In genomic region chr18:54777118-54777791, GRCh38 we compare ENCODE assay signal across 16 cellular contexts. TPM values are rescaled to one million over a fixed set of nuclear protein-coding genes. Genes with fewer than 3 reads are reported as not detected.
DNase-seq lines count a peak whose midpoint lies in the region; ATAC-seq, FAIRE-seq and TF ChIP-seq lines count a peak whose summit lies in the region.
"Had no signal": no experiment of that assay in that cellular context is flagged by ENCODE, and none has a peak within 500 bp of the region (broad histone marks: within the 10 kb centered on the region; RNA-seq: fewer than 3 reads in every experiment).

No MANE protein-coding gene starts in this region.

- H2BK5ac ChIP-seq in mesenchymal stem cell (ENCODE audit: low read depth, low read length, poor library complexity, severe bottlenecking), result no peak overlapping the region

- H3K27me3 ChIP-seq in GM23338 (ENCODE audit: insufficient read depth) (no peaks in the 10 kb centered on the region), PC-3 (ENCODE audit: low read length) (no peaks in the 10 kb centered on the region), mesenchymal stem cell (ENCODE audit: control insufficient read depth in 1 of 2, insufficient read depth in 1 of 2, low read length in 2 of 2) (no peaks in the 10 kb centered on the region)
- H3K27me3 ChIP-seq: suprapubic skin had no signal

- H3K9ac ChIP-seq in PC-3 (ENCODE audit: low read length) (peak overlapping the region; percentile 80), mesenchymal stem cell (ENCODE audit: low read length) (peak overlapping the region; percentile 91)

- H3K27ac ChIP-seq in GM23338 (ENCODE audit: low read depth) (no peak overlapping the region), PC-3 (ENCODE audit: low read length) (peak overlapping the region; percentile 98), mesenchymal stem cell (ENCODE audit: low read length, poor library complexity, severe bottlenecking) (peak overlapping the region; percentile 78)
- H3K27ac ChIP-seq: SK-N-MC had no signal

- no peak overlapping the region for H3K4me3 Mint-ChIP-seq in GM23338
- H3K4me3 Mint-ChIP-seq: activated CD4-positive, alpha-beta T cell treated with anti-CD3 and anti-CD28 coated beads for 36 hours; neural crest cell had no signal

- FAIRE-seq in GM18507 (lab: Jason Lieb, UNC), result peak; percentile 31
- FAIRE-seq: K562 had no signal

- CTCF ChIA-PET in PC-3 (lab: Charles Lee), result no interaction called here

- no peak overlapping the region for H3K23ac ChIP-seq in mesenchymal stem cell (ENCODE audit: low read length in 2 of 2)

- no peaks in the 10 kb centered on the region for H3K79me1 ChIP-seq in mesenchymal stem cell (replicated peaks; ENCODE audit: low read length, poor library complexity, severe bottlenecking)

- intact Hi-C loops in PC-3 (cut with micrococcal nuclease), result no loop called here

- H3K79me2 ChIP-seq in GM23338 (replicated peaks; ENCODE audit: insufficient read depth) (no peaks in the 10 kb centered on the region), PC-3 (ENCODE audit: low read length) (no peaks in the 10 kb centered on the region)

- ATAC-seq in GM23338, result no peak
- ATAC-seq in PC-3, result peak; percentile 19
- no peak for ATAC-seq in HG02973 (IDR thresholded peaks at IDR 0.05; ENCODE audit: unreplicated experiment)
- ATAC-seq: K562 had no signal

- H4K20me1 ChIP-seq in GM23338 (replicated peaks; ENCODE audit: insufficient read depth) (no peaks in the 10 kb centered on the region), PC-3 (ENCODE audit: low read length) (no peaks in the 10 kb centered on the region)

- H3K27ac Mint-ChIP-seq in GM23338, result peak overlapping the region; percentile 1; the same call in 1 of the 2 replicates
- H3K27ac Mint-ChIP-seq: activated CD4-positive, alpha-beta T cell treated with anti-CD3 and anti-CD28 coated beads for 36 hours had no signal

- no TSS peak for BruUV-seq in PC-3 (replicated peaks; lab: Mats Ljungman, UMichigan)

- H2BK120ac ChIP-seq in mesenchymal stem cell (ENCODE audit: low read depth, low read length), result no peak overlapping the region

- H2AK5ac ChIP-seq in mesenchymal stem cell (ENCODE audit: low read length, severe bottlenecking), result no peak overlapping the region

- H2AFZ ChIP-seq in GM23338 (peak overlapping the region; percentile 14; the same call in 1 of the 2 replicates), PC-3 (ENCODE audit: low read length) (peak overlapping the region; percentile 1; the same call in 1 of the 2 replicates), mesenchymal stem cell (ENCODE audit: low read depth, low read length) (no peak overlapping the region)

- H3K4me2 ChIP-seq in GM23338, result no peak overlapping the region
- H3K4me2 ChIP-seq in PC-3 (ENCODE audit: low read length), result peak overlapping the region; percentile 63
- peak overlapping the region; percentile 26 for H3K4me2 ChIP-seq in mesenchymal stem cell (ENCODE audit: low read length, poor library complexity, severe bottlenecking)

- H3F3A ChIP-seq in GM23338 (replicated peaks; ENCODE audit: low read depth) (no peaks in the 10 kb centered on the region), PC-3 (ENCODE audit: low read length, unreplicated experiment) (peaks cover 11% of the 10 kb centered on the region)

- 68% methylated on average over 1 of the region's 1 CpG for WGBS in mesenchymal stem cell

- no peak overlapping the region for H4K8ac ChIP-seq in mesenchymal stem cell (ENCODE audit: low read length)

- H3K9me3 Mint-ChIP-seq in GM23338, result no peaks in the 10 kb centered on the region
- H3K9me3 Mint-ChIP-seq: neural crest cell had no signal

- no peak for DNase-seq in GM18507 (ENCODE audit: extremely low spot score, insufficient read length, low read depth)
- DNase-seq in GM23338 (ENCODE audit: low spot score), result no peak
- peak; percentile 36 for DNase-seq in PC-3
- DNase-seq in mesenchymal stem cell, result peak; percentile 30
- DNase-seq in KG1 (lab: John Stamatoyannopoulos, UW), result no peak
- no peak for DNase-seq in stimulated activated naive CD4-positive, alpha-beta T cell treated with Interleukin-2 at 50 U/mL for 16 hours (lab: John Stamatoyannopoulos, UW)
- no peak for DNase-seq in AG08395 (ENCODE audit: low spot score)
- DNase-seq: activated CD4-positive, alpha-beta T cell treated with anti-CD3 and anti-CD28 coated beads for 36 hours; activated naive CD4-positive, alpha-beta T cell treated with anti-CD3 and anti-CD28 coated beads, Interleukin-2, amount 50 U/mL, for 16 hours; HCEC 1CT; stimulated activated CD4-positive, alpha-beta T cell treated with anti-CD3 and anti-CD28 coated beads, Interleukin-4, amount 100 ng/mL, for 4 hours had no signal

- H3K4me1 Mint-ChIP-seq in GM23338, result no peaks in the 10 kb centered on the region; the same call in 2 of the 3 replicates

- POLR2A ChIA-PET in PC-3 (lab: Charles Lee; ENCODE audit: unreplicated experiment), result interaction anchor here (0.7 kb wide), 1 partner anchor 26 kb away, joined by 3 read pairs; no protein-coding TSS in a partner anchor

- H2BK15ac ChIP-seq in mesenchymal stem cell (ENCODE audit: low read depth, poor library complexity, severe bottlenecking), result no peak overlapping the region

- H3K18ac ChIP-seq in mesenchymal stem cell (ENCODE audit: low read depth in 1 of 2, low read length in 2 of 2), result peak overlapping the region in 1 of 2 experiments; percentile 57

- TF ChIP-seq CTCF in GM23338 (conservative IDR thresholded peaks at IDR 0.05; ENCODE audit: low read depth in 2 of 2) (no peak), PC-3 (conservative IDR thresholded peaks at IDR 0.05; ENCODE audit: low read depth, low read length) (no peak)

- H3K9me3 ChIP-seq in PC-3 (ENCODE audit: low read length), result no peaks in the 10 kb centered on the region
- no peaks in the 10 kb centered on the region for H3K9me3 ChIP-seq in mesenchymal stem cell (ENCODE audit: control insufficient read depth, low read length)
- H3K9me3 ChIP-seq: suprapubic skin had no signal

- H3K14ac ChIP-seq in mesenchymal stem cell (ENCODE audit: low read length in 2 of 2), result no peak overlapping the region

- H2BK12ac ChIP-seq in mesenchymal stem cell (ENCODE audit: low read length in 2 of 2), result peak overlapping the region in 1 of 2 experiments; percentile 1

- H3K4ac ChIP-seq in mesenchymal stem cell (ENCODE audit: low read depth in 1 of 2, low read length in 2 of 2), result peak overlapping the region in 1 of 2 experiments; percentile 73

- H3K4me3 ChIP-seq in GM23338 (no peak overlapping the region), PC-3 (ENCODE audit: low read length) (no peak overlapping the region; the same call in 1 of the 2 replicates), mesenchymal stem cell (ENCODE audit: insufficient read depth in 1 of 2, low read depth in 1 of 2, low read length in 2 of 2) (no peak overlapping the region)
- H3K4me3 ChIP-seq: K562, SK-N-MC, suprapubic skin had no signal

- no peaks in the 10 kb centered on the region for H3K27me3 Mint-ChIP-seq in GM23338 (ENCODE audit: insufficient read depth, low read depth, poor library complexity)
- H3K27me3 Mint-ChIP-seq: activated CD4-positive, alpha-beta T cell treated with anti-CD3 and anti-CD28 coated beads for 36 hours had no signal

- H3K36me3 ChIP-seq in GM23338 (ENCODE audit: insufficient read depth) (no peaks in the 10 kb centered on the region), PC-3 (ENCODE audit: low read depth, low read length) (no peaks in the 10 kb centered on the region), mesenchymal stem cell (ENCODE audit: control insufficient read depth in 1 of 2, insufficient read depth in 2 of 2, low read depth in 1 of 2, low read length in 2 of 2) (peaks cover 0 to 4% of the 10 kb centered on the region in 2 experiments)
- H3K36me3 ChIP-seq: suprapubic skin had no signal

- H3K9me2 ChIP-seq in GM23338 (ENCODE audit: insufficient read depth), result 0 out of 2 replicates have a peak, but pooled peaks cover 4% of the 10 kb centered on the region
- no peaks in the 10 kb centered on the region for H3K9me2 ChIP-seq in PC-3 (replicated peaks; ENCODE audit: low read length)

- no peaks in the 10 kb centered on the region for H3K36me3 Mint-ChIP-seq in GM23338 (ENCODE audit: low read depth)

- H3K4me1 ChIP-seq in GM23338 (ENCODE audit: insufficient read depth) (no peaks in the 10 kb centered on the region), PC-3 (ENCODE audit: insufficient read depth, low read length) (peaks cover 43% of the 10 kb centered on the region), mesenchymal stem cell (ENCODE audit: control insufficient read depth, insufficient read depth, low read depth, low read length) (peaks cover 11% of the 10 kb centered on the region)
- H3K4me1 ChIP-seq: suprapubic skin had no signal

- no peak overlapping the region for H4K91ac ChIP-seq in mesenchymal stem cell (ENCODE audit: low read length)

TF ChIP-seq in GM23338, 12 proteins besides CTCF, POLR2A, EP300 and RAD21 (continues in another document):
- no peak for TF ChIP-seq REST (IDR thresholded peaks at IDR 0.05; ENCODE audit: unreplicated experiment)
- no peak for TF ChIP-seq JUNB (IDR thresholded peaks at IDR 0.05; ENCODE audit: unreplicated experiment)

RNA-seq across cellular contexts. Expression of gene RAB27B, which starts 51.0 kb away (rescaled TPM):
- total RNA-seq in GM23338 (2014; rRNA removed; shearing (Covaris generic)), result 0.31 and 0.56 TPM in 2 replicates
- polyA plus RNA-seq in GM23338 (2016; fragmentation: Nextera tagmentation; extraction: Ambion mirVana), result 0.13 and 0.47 TPM in 2 replicates
- total RNA-seq in PC-3 (2014; rRNA removed), result 10.3 and 13.2 TPM in 2 replicates
- polyA plus RNA-seq in mesenchymal stem cell (2013, experiment 1 of 2), result 122 TPM
- polyA plus RNA-seq in mesenchymal stem cell (2013, experiment 2 of 2), result 127 TPM

Comparison
In these comparisons a context has a peak if more than half of its experiments do, and no peak if none do; other contexts are left out.
1. DNase-seq: peak in PC-3 (single experiment) and mesenchymal stem cell (single experiment); none in GM18507 (single experiment), GM23338 (single experiment), KG1 (single experiment), stimulated activated naive CD4-positive, alpha-beta T cell treated with Interleukin-2 at 50 U/mL for 16 hours (single experiment) and AG08395 (single experiment).